Comparison of ENCODE assay signal across 7 cellular contexts in the genomic region with DNA sequence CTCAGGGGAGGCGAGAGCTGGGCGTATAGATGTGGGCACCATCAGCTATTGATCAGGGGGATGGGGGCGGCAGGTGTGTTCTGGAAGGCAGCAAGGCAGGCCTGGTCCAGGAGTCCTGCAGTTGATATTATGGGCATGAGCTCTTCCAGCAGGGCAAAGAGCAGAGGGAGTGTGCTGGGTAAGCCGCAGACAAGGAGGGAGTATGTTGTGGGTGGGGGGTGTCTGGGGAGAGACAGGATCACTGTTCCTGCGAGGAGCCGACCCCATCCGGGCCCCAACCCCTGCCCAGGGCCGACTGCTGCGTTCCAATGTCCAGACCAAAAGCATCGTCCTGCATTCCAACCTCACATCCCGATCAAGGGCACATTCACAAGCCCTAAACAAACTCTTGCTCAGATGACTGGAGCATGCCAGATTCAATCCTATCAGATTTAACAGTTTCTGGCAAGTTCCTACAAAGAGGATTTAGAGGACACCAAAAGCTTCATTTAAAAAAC. TPM values are rescaled to one million over a fixed set of nuclear protein-coding genes. Genes with fewer than 3 reads are reported as not detected.
DNase-seq lines count a peak whose midpoint lies in the region; ATAC-seq and TF ChIP-seq lines count a peak whose summit lies in the region.
"Had no signal": no experiment of that assay in that cellular context is flagged by ENCODE, and none has a peak within 500 bp of the region (broad histone marks: within the 10 kb centered on the region; RNA-seq: fewer than 3 reads in every experiment).

No MANE protein-coding gene starts in this region.

- TF ChIP-seq POLR2A in suprapubic skin (IDR thresholded peaks at IDR 0.05): no peak

- no peaks in the 10 kb centered on the region for H3K36me3 Mint-ChIP-seq in immature natural killer cell

- no peak overlapping the region for H3K4me3 Mint-ChIP-seq in immature natural killer cell

- H3K27me3 ChIP-seq in suprapubic skin (no peaks in the 10 kb centered on the region), foreskin keratinocyte (no peaks in the 10 kb centered on the region)
- H3K27me3 ChIP-seq: neutrophil had no signal

- H3K27ac Mint-ChIP-seq in immature natural killer cell: peak overlapping the region in 4 of 6 donors; percentile 22 to 88 (median 54)

- DNase-seq in immature natural killer cell (no peak), suprapubic skin (ENCODE audit: low spot score in 2 of 2) (no peak), foreskin keratinocyte (no peak)

- peaks cover 6% of the 10 kb centered on the region in 2 donors for H3K4me1 Mint-ChIP-seq in immature natural killer cell

- no peak for TF ChIP-seq EP300 in suprapubic skin (IDR thresholded peaks at IDR 0.05)

- no peaks in the 10 kb centered on the region for H3K36me3 ChIP-seq in suprapubic skin
- H3K36me3 ChIP-seq: neutrophil had no signal

- 64% methylated on average over 11 of the region's 11 CpGs for WGBS in suprapubic skin

- H3K9me3 Mint-ChIP-seq in immature natural killer cell: no peaks in the 10 kb centered on the region

- ATAC-seq in SK-N-SH treated with all-trans-retinoic acid at 6 μM for 48 hours: peak; percentile 31
- ATAC-seq in GM18519 (IDR thresholded peaks at IDR 0.05; ENCODE audit: low FRiP score, unreplicated experiment): no peak
- no peak for ATAC-seq in foreskin keratinocyte
- no peak for ATAC-seq in GM18868 (IDR thresholded peaks at IDR 0.05; ENCODE audit: unreplicated experiment)

- H3K27ac ChIP-seq in suprapubic skin (peak overlapping the region; percentile 75), foreskin keratinocyte (no peak overlapping the region)
- H3K27ac ChIP-seq: neutrophil had no signal

- H3K27me3 Mint-ChIP-seq in immature natural killer cell (ENCODE audit: low read depth in 3 of 3): peaks cover 2 to 6% (median 4%) of the 10 kb centered on the region in 3 donors

- H3K4me1 ChIP-seq in suprapubic skin: peaks cover 50% of the 10 kb centered on the region
- H3K4me1 ChIP-seq in foreskin keratinocyte: peaks cover 14% of the 10 kb centered on the region

- no peak for TF ChIP-seq CTCF in suprapubic skin (IDR thresholded peaks at IDR 0.05)
- TF ChIP-seq CTCF in foreskin keratinocyte (conservative IDR thresholded peaks at IDR 0.05): no peak

- H3K4me3 ChIP-seq in suprapubic skin: no peak overlapping the region

- no peaks in the 10 kb centered on the region for H3K9me3 ChIP-seq in suprapubic skin
- H3K9me3 ChIP-seq: neutrophil had no signal

TF ChIP-seq in SK-N-SH treated with all-trans-retinoic acid at 6 μM for 48 hours, 23 proteins besides CTCF, POLR2A, EP300 and RAD21:
- TF ChIP-seq CREB5 (CRISPR knock-in tag; IDR thresholded peaks at IDR 0.05; ENCODE audit: low read depth): no peak
- no peak for TF ChIP-seq OSR1 (CRISPR knock-in tag; IDR thresholded peaks at IDR 0.05)
- TF ChIP-seq SNAI2 (CRISPR knock-in tag; IDR thresholded peaks at IDR 0.05): no peak
- no peak for TF ChIP-seq TOX (CRISPR knock-in tag; IDR thresholded peaks at IDR 0.05; ENCODE audit: borderline replicate concordance)
- no peak for TF ChIP-seq ZFP30 (CRISPR knock-in tag; IDR thresholded peaks at IDR 0.05)
- TF ChIP-seq PATZ1 (CRISPR knock-in tag; IDR thresholded peaks at IDR 0.05; ENCODE audit: borderline replicate concordance): no peak
TF ChIP-seq in SK-N-SH treated with all-trans-retinoic acid at 6 μM for 48 hours: peak in this region for 0.

RNA-seq across cellular contexts. Expression of gene MXRA7, which starts 9.2 kb away (rescaled TPM):
- polyA plus RNA-seq in immature natural killer cell (10 to 100 TPM; 23.6 to 60.6 (median 56.7) TPM), foreskin keratinocyte (57.1 and 62.8 TPM in 2 replicates)
- total RNA-seq in suprapubic skin (10 to 100 TPM; 44.5 to 67.8 (median 56.9) TPM), foreskin keratinocyte (57.8 and 81.5 TPM in 2 replicates)

RNA-seq across cellular contexts. Expression of gene JMJD6, which starts 24.9 kb away (rescaled TPM):
- polyA plus RNA-seq in immature natural killer cell: 10 to 100 TPM; 20.3 to 38.5 (median 27.2) TPM
- total RNA-seq in suprapubic skin: 10 to 100 TPM; 13.8 to 22.1 (median 17.7) TPM
- total RNA-seq in foreskin keratinocyte: 26.1 and 31.0 TPM in 2 replicates
- 27.3 and 32.3 TPM in 2 replicates for polyA plus RNA-seq in foreskin keratinocyte

RNA-seq across cellular contexts. Expression of gene METTL23, which starts 25.1 kb away (rescaled TPM):
- polyA plus RNA-seq in immature natural killer cell (100 to 1,000 TPM in 2 of 3 donors, 10 to 100 TPM in 1; 91.6 to 166 (median 133) TPM), foreskin keratinocyte (35.8 and 37.8 TPM in 2 replicates)
- total RNA-seq in suprapubic skin (10 to 100 TPM; 20.6 to 29.9 (median 23.0) TPM), foreskin keratinocyte (28.7 and 29.3 TPM in 2 replicates)

RNA-seq across cellular contexts. Expression of gene SRSF2, which starts 35.6 kb away (rescaled TPM):
- polyA plus RNA-seq in immature natural killer cell (100 to 1,000 TPM in 2 of 3 donors, 10 to 100 TPM in 1; 100.0 to 134 (median 125) TPM), foreskin keratinocyte (228 and 247 TPM in 2 replicates)
- total RNA-seq in suprapubic skin (100 to 1,000 TPM; 170 to 253 (median 186) TPM), foreskin keratinocyte (280 and 282 TPM in 2 replicates)

RNA-seq across cellular contexts. Expression of gene MFSD11, which starts 36.4 kb away (rescaled TPM):
- polyA plus RNA-seq in immature natural killer cell: 10 to 100 TPM; 25.2 to 48.0 (median 36.0) TPM
- 10 to 100 TPM; 31.5 to 78.8 (median 37.2) TPM for total RNA-seq in suprapubic skin
- 13.8 and 16.3 TPM in 2 replicates for total RNA-seq in foreskin keratinocyte
- 9.1 and 10.1 TPM in 2 replicates for polyA plus RNA-seq in foreskin keratinocyte
